Comparison of ENCODE assay signal across 1 cellular context in the genomic region with DNA sequence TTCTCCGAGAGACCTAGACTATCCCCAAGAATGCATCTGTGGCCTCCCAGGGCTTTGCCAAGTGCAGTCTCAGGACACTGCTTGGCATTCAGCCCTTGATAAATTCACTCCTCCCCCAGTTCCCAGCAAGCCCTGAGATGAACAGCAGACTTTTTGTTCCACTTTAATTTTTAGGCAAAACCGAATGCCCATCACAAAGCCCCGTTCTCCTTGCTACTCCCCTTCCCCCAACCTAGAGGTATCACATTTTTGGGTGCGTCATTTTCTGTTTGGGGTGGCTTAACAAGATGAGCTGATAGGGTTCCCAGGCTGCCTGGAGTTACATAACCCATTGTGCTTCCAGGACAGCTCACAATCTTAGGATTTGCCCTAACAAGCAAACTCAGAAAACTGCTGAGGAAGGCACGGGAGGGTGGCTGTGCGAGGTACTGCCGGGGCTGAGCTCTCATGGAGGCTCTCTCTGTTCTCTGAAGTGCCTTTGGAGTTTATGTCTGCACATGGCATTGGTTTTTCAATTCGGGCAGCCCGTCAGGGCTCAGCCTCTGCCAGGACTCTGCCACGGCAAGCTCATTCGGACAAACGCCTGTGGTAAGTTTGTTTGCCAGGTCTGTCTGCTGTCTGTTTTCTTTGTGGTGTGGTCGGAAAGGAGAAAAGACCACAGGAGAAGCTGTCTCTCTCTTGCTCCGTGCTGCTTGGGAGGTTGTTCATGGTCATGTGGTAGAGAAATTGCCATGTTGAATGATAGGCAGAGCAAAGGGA.
TF ChIP-seq lines count a peak whose summit lies in the region.

A gene with protein sequence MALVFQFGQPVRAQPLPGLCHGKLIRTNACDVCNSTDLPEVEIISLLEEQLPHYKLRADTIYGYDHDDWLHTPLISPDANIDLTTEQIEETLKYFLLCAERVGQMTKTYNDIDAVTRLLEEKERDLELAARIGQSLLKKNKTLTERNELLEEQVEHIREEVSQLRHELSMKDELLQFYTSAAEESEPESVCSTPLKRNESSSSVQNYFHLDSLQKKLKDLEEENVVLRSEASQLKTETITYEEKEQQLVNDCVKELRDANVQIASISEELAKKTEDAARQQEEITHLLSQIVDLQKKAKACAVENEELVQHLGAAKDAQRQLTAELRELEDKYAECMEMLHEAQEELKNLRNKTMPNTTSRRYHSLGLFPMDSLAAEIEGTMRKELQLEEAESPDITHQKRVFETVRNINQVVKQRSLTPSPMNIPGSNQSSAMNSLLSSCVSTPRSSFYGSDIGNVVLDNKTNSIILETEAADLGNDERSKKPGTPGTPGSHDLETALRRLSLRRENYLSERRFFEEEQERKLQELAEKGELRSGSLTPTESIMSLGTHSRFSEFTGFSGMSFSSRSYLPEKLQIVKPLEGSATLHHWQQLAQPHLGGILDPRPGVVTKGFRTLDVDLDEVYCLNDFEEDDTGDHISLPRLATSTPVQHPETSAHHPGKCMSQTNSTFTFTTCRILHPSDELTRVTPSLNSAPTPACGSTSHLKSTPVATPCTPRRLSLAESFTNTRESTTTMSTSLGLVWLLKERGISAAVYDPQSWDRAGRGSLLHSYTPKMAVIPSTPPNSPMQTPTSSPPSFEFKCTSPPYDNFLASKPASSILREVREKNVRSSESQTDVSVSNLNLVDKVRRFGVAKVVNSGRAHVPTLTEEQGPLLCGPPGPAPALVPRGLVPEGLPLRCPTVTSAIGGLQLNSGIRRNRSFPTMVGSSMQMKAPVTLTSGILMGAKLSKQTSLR (plus strand): TSS at position 385 of the 759 bp plus-strand sequence. CDS start 113 bp downstream, at position 498.

TF ChIP-seq in GM23338, 12 proteins besides CTCF, POLR2A, EP300 and RAD21 (continued from another document):
- TF ChIP-seq, protein P1, sequence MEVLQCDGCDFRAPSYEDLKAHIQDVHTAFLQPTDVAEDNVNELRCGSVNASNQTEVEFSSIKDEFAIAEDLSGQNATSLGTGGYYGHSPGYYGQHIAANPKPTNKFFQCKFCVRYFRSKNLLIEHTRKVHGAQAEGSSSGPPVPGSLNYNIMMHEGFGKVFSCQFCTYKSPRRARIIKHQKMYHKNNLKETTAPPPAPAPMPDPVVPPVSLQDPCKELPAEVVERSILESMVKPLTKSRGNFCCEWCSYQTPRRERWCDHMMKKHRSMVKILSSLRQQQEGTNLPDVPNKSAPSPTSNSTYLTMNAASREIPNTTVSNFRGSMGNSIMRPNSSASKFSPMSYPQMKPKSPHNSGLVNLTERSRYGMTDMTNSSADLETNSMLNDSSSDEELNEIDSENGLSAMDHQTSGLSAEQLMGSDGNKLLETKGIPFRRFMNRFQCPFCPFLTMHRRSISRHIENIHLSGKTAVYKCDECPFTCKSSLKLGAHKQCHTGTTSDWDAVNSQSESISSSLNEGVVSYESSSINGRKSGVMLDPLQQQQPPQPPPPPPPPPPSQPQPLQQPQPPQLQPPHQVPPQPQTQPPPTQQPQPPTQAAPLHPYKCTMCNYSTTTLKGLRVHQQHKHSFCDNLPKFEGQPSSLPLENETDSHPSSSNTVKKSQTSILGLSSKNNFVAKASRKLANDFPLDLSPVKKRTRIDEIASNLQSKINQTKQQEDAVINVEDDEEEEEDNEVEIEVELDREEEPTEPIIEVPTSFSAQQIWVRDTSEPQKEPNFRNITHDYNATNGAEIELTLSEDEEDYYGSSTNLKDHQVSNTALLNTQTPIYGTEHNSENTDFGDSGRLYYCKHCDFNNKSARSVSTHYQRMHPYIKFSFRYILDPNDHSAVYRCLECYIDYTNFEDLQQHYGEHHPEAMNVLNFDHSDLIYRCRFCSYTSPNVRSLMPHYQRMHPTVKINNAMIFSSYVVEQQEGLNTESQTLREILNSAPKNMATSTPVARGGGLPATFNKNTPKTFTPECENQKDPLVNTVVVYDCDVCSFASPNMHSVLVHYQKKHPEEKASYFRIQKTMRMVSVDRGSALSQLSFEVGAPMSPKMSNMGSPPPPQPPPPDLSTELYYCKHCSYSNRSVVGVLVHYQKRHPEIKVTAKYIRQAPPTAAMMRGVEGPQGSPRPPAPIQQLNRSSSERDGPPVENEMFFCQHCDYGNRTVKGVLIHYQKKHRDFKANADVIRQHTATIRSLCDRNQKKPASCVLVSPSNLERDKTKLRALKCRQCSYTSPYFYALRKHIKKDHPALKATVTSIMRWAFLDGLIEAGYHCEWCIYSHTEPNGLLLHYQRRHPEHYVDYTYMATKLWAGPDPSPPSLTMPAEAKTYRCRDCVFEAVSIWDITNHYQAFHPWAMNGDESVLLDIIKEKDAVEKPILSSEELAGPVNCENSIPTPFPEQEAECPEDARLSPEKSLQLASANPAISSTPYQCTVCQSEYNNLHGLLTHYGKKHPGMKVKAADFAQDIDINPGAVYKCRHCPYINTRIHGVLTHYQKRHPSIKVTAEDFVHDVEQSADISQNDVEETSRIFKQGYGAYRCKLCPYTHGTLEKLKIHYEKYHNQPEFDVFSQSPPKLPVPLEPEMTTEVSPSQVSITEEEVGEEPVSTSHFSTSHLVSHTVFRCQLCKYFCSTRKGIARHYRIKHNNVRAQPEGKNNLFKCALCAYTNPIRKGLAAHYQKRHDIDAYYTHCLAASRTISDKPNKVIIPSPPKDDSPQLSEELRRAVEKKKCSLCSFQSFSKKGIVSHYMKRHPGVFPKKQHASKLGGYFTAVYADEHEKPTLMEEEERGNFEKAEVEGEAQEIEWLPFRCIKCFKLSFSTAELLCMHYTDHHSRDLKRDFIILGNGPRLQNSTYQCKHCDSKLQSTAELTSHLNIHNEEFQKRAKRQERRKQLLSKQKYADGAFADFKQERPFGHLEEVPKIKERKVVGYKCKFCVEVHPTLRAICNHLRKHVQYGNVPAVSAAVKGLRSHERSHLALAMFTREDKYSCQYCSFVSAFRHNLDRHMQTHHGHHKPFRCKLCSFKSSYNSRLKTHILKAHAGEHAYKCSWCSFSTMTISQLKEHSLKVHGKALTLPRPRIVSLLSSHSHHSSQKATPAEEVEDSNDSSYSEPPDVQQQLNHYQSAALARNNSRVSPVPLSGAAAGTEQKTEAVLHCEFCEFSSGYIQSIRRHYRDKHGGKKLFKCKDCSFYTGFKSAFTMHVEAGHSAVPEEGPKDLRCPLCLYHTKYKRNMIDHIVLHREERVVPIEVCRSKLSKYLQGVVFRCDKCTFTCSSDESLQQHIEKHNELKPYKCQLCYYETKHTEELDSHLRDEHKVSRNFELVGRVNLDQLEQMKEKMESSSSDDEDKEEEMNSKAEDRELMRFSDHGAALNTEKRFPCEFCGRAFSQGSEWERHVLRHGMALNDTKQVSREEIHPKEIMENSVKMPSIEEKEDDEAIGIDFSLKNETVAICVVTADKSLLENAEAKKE (CRISPR knock-in tag; IDR thresholded peaks at IDR 0.05), result no peak
- no peak for TF ChIP-seq EZH2phosphoT487 (IDR thresholded peaks at IDR 0.05; ENCODE audit: unreplicated experiment)
- TF ChIP-seq EZH2 (IDR thresholded peaks at IDR 0.05; ENCODE audit: low read depth, unreplicated experiment), result no peak
